Comparison of ENCODE assay signal across 8 cellular contexts in genomic region chr10:102918817-102919236, GRCh38. TPM values are rescaled to one million over a fixed set of nuclear protein-coding genes. Genes with fewer than 3 reads are reported as not detected.
A peak's percentile ranks its signal among the peaks of the same experiment; 100 is the strongest.
DNase-seq lines count a peak whose midpoint lies in the region; ATAC-seq and TF ChIP-seq lines count a peak whose summit lies in the region.

No MANE protein-coding gene starts in this region.

- TF ChIP-seq CTCF in epithelial cell of esophagus (IDR thresholded peaks at IDR 0.05; ENCODE audit: insufficient read depth, low read depth, low read length, missing control alignments), result no peak
- no peak for TF ChIP-seq CTCF in osteoblast (IDR thresholded peaks at IDR 0.05; ENCODE audit: extremely low read depth, low read depth, low read length)

- ATAC-seq in HG03432 (IDR thresholded peaks at IDR 0.05; ENCODE audit: unreplicated experiment) (peak; percentile 4), GM21447 (IDR thresholded peaks at IDR 0.05; ENCODE audit: unreplicated experiment) (no peak)

- peaks cover 4% of the 10 kb centered on the region for H3K79me2 ChIP-seq in osteoblast (ENCODE audit: insufficient read depth, low read length)

- DNase-seq in ELR (ENCODE audit: low read depth) (peak; percentile 48), epithelial cell of esophagus (ENCODE audit: low read depth) (peak; percentile 14), osteoblast (ENCODE audit: insufficient read length, low spot score, missing footprints) (peak; percentile 66), GF-D8 (lab: John Stamatoyannopoulos, UW) (no peak), NCI-H1048 (lab: John Stamatoyannopoulos, UW) (no peak)
- DNase-seq in activated CD4-positive, alpha-beta T cell treated with anti-CD3 and anti-CD28 coated beads, Interleukin-2, amount 50 U/mL, for 48 hours, result peak; percentile 34 to 49

- peak overlapping the region; percentile 99 for H2AFZ ChIP-seq in osteoblast (ENCODE audit: low read length)

- peak overlapping the region; percentile 91 for H3K27ac ChIP-seq in osteoblast (ENCODE audit: low read depth, low read length)

- H3K4me3 ChIP-seq in epithelial cell of esophagus (ENCODE audit: low read length), result peak overlapping the region; percentile 79
- H3K4me3 ChIP-seq in osteoblast (ENCODE audit: insufficient read depth, low read length), result peak overlapping the region; percentile 99

- H3K36me3 ChIP-seq in osteoblast (ENCODE audit: insufficient read depth, low read length), result no peaks in the 10 kb centered on the region

- no peaks in the 10 kb centered on the region for H3K9me3 ChIP-seq in osteoblast (ENCODE audit: low read depth, low read length)

- no peaks in the 10 kb centered on the region for H4K20me1 ChIP-seq in osteoblast (ENCODE audit: insufficient read depth, low read length)

- peaks cover 14% of the 10 kb centered on the region for H3K4me1 ChIP-seq in osteoblast (ENCODE audit: insufficient read depth, low read length)

- H3K4me2 ChIP-seq in osteoblast (ENCODE audit: insufficient read depth, low read length), result peak overlapping the region; percentile 93

- peaks cover 15% of the 10 kb centered on the region for H3K27me3 ChIP-seq in osteoblast (ENCODE audit: insufficient read depth, low read length)

RNA-seq across cellular contexts. Expression of gene CNNM2, which starts 0.7 kb away (rescaled TPM):
- 9.4 TPM in 2 replicates for total RNA-seq in osteoblast

RNA-seq across cellular contexts. Expression of gene AS3MT, which starts 49.6 kb away (rescaled TPM):
- 6.2 and 8.0 TPM in 2 replicates for total RNA-seq in osteoblast

Comparison
In these comparisons a context has a peak if more than half of its experiments do, and no peak if none do; other contexts are left out.
1. DNase-seq: peak in ELR (single experiment), activated CD4-positive, alpha-beta T cell treated with anti-CD3 and anti-CD28 coated beads, Interleukin-2, amount 50 U/mL, for 48 hours (2 of 2), epithelial cell of esophagus (single experiment) and osteoblast (single experiment); none in GF-D8 (single experiment) and NCI-H1048 (single experiment).